Comparison of ENCODE assay signal across 14 cellular contexts in the genomic region with DNA sequence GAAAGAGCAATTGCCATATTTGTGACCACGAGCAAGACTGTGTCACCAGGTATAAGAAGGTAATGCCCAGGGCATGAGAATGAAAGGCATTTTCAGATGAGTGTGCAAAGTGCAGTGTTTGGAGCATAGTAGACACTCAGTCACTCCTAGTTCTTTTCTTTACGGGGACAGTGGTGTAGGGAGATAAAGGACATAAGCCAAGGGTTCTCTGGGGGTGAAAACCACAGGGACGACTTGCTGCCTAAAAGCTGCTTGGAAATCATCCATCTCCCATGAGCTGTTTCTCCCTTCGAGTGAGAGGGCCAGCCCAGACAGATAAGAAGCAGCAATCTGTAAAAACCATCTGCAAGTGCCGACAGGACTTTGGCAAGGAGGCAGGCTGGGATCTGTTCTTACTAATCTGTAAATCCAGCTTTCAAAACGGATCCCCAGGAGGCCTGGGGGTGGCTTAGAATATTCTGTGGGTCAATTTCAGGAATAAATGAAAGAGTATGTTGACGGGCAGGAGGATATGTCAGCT.
DNase-seq lines count a peak whose midpoint lies in the region; ATAC-seq, FAIRE-seq and TF ChIP-seq lines count a peak whose summit lies in the region.
"Had no signal": no experiment of that assay in that cellular context is flagged by ENCODE, and none has a peak within 500 bp of the region (broad histone marks: within the 10 kb centered on the region; RNA-seq: fewer than 3 reads in every experiment).

No MANE protein-coding gene starts in this region.

- ATAC-seq in SK-N-SH treated with all-trans-retinoic acid at 6 μM for 48 hours: peak; percentile 95
- ATAC-seq: HepG2 had no signal

- H3K27ac Mint-ChIP-seq in activated CD4-positive, alpha-beta T cell treated with anti-CD3 and anti-CD28 coated beads, Interleukin-2, amount 10 ng/mL, durations not matched to agents 7 days and 5 days: no peak overlapping the region
- H3K27ac Mint-ChIP-seq: activated T-helper 1 cell treated with anti-CD3 and anti-CD28 coated beads, Interleukin-12 subunit alpha, Interleukin-12 subunit beta, Interleukin-2, Interleukin-4 antibody, amounts not matched to agents 30 ng/mL and 10 ng/mL and 1 ng/mL, durations not matched to agents 14 hours and 24 hours and 36 hours; dendritic cell treated with granulocyte-macrophage colony-stimulating factor and Interleukin-4, amounts not matched to agents 40 ng/mL and 50 ng/mL, for 4 days had no signal

- peaks cover 5% of the 10 kb centered on the region for H3K9me3 Mint-ChIP-seq in activated CD4-positive, alpha-beta T cell treated with anti-CD3 and anti-CD28 coated beads, Interleukin-2, amount 10 ng/mL, durations not matched to agents 7 days and 5 days

- H3K36me3 Mint-ChIP-seq in activated CD4-positive, alpha-beta T cell treated with anti-CD3 and anti-CD28 coated beads, Interleukin-2, amount 10 ng/mL, durations not matched to agents 7 days and 5 days (ENCODE audit: low read depth): no peaks in the 10 kb centered on the region

- H3K4me1 Mint-ChIP-seq in activated CD4-positive, alpha-beta T cell treated with anti-CD3 and anti-CD28 coated beads, Interleukin-2, amount 10 ng/mL, durations not matched to agents 7 days and 5 days: no peaks in the 10 kb centered on the region

- POLR2A ChIA-PET in activated CD4-positive, alpha-beta T cell treated with anti-CD3 and anti-CD28 coated beads, Interleukin-2, amount 10 ng/mL, durations not matched to agents 7 days and 5 days (lab: Charles Lee): no interaction called here

- no peak for TF ChIP-seq POLR2A in GM12891 (IDR thresholded peaks at IDR 0.05; ENCODE audit: low read depth, low read length)

- no peak overlapping the region for H3K4me3 Mint-ChIP-seq in activated CD4-positive, alpha-beta T cell treated with anti-CD3 and anti-CD28 coated beads, Interleukin-2, amount 10 ng/mL, durations not matched to agents 7 days and 5 days
- H3K4me3 Mint-ChIP-seq: activated T-helper 1 cell treated with anti-CD3 and anti-CD28 coated beads, Interleukin-12 subunit alpha, Interleukin-12 subunit beta, Interleukin-2, Interleukin-4 antibody, amounts not matched to agents 30 ng/mL and 10 ng/mL and 1 ng/mL, durations not matched to agents 14 hours and 24 hours and 36 hours; dendritic cell treated with granulocyte-macrophage colony-stimulating factor and Interleukin-4, amounts not matched to agents 40 ng/mL and 50 ng/mL, for 4 days had no signal

- H3K27me3 Mint-ChIP-seq in activated CD4-positive, alpha-beta T cell treated with anti-CD3 and anti-CD28 coated beads, Interleukin-2, amount 10 ng/mL, durations not matched to agents 7 days and 5 days: peaks cover 7% of the 10 kb centered on the region

- DNase-seq in GM12891 (ENCODE audit: insufficient read length, low spot score) (no peak), fibroblast of pulmonary artery (ENCODE audit: low read depth) (peak; percentile 69), skeletal muscle cell (ENCODE audit: low read depth) (peak; percentile 44), cerebellar nuclear complex (lab: John Stamatoyannopoulos, UW) (no peak), occipital lobe (lab: John Stamatoyannopoulos, UW) (no peak), activated gamma-delta T cell treated with Interleukin-2 at 50 U/mL for 16 hours (no peak)
- DNase-seq in activated CD4-positive, alpha-beta T cell treated with anti-CD3 and anti-CD28 coated beads, Interleukin-2, amount 10 ng/mL, durations not matched to agents 7 days and 5 days: no peak
- DNase-seq: DMS79 treated with DMSO at 0.1 percent for 48 hours, NCI-H187 treated with DMSO at 0.1 percent for 48 hours, spleen had no signal

- peak; percentile 60 for FAIRE-seq in GM12891 (lab: Jason Lieb, UNC)
- FAIRE-seq: HepG2 had no signal

- CTCF ChIA-PET in activated CD4-positive, alpha-beta T cell treated with anti-CD3 and anti-CD28 coated beads, Interleukin-2, amount 10 ng/mL, durations not matched to agents 7 days and 5 days (lab: Charles Lee): interaction anchor here (0.6 to 1.1 kb wide), 2 partner anchors 11 to 104 kb away, joined by 3 read pairs; no protein-coding TSS in a partner anchor

- no peak for TF ChIP-seq CTCF in fibroblast of pulmonary artery (IDR thresholded peaks at IDR 0.05; ENCODE audit: low read length, missing control alignments)

- H3K4me3 ChIP-seq in fibroblast of pulmonary artery (replicated peaks; ENCODE audit: low read depth, low read length): no peak overlapping the region
- no peak overlapping the region for H3K4me3 ChIP-seq in skeletal muscle cell (ENCODE audit: low read depth, low read length)
- H3K4me3 ChIP-seq: spleen had no signal

TF ChIP-seq in GM12891, 5 proteins besides CTCF, POLR2A, EP300 and RAD21:
- TF ChIP-seq POLR2AphosphoS5 (IDR thresholded peaks at IDR 0.05; ENCODE audit: low read depth, low read length) (no peak), POU2F2 (IDR thresholded peaks at IDR 0.05; ENCODE audit: low read depth, low read length) (no peak), PAX5 (IDR thresholded peaks at IDR 0.05; ENCODE audit: insufficient read depth, low read length, severe bottlenecking) (no peak), SPI1 (IDR thresholded peaks at IDR 0.05; ENCODE audit: low read depth, low read length) (no peak), TAF1 (IDR thresholded peaks at IDR 0.05; ENCODE audit: low read depth, low read length) (no peak)

TF ChIP-seq in SK-N-SH treated with all-trans-retinoic acid at 6 μM for 48 hours, 23 proteins besides CTCF, POLR2A, EP300 and RAD21 (continues in another document):
- TF ChIP-seq PPARA (CRISPR knock-in tag; IDR thresholded peaks at IDR 0.05; ENCODE audit: borderline replicate concordance): no peak
- no peak for TF ChIP-seq ZFP30 (CRISPR knock-in tag; IDR thresholded peaks at IDR 0.05)
- TF ChIP-seq ZC3H10 (CRISPR knock-in tag; IDR thresholded peaks at IDR 0.05): no peak
- TF ChIP-seq ESRRG (CRISPR knock-in tag; IDR thresholded peaks at IDR 0.05): peak; percentile 21; the same call in 1 of the 2 replicates
- no peak for TF ChIP-seq ZNF565 (CRISPR knock-in tag; conservative IDR thresholded peaks at IDR 0.05; ENCODE audit: low read depth)
- TF ChIP-seq, protein P1, sequence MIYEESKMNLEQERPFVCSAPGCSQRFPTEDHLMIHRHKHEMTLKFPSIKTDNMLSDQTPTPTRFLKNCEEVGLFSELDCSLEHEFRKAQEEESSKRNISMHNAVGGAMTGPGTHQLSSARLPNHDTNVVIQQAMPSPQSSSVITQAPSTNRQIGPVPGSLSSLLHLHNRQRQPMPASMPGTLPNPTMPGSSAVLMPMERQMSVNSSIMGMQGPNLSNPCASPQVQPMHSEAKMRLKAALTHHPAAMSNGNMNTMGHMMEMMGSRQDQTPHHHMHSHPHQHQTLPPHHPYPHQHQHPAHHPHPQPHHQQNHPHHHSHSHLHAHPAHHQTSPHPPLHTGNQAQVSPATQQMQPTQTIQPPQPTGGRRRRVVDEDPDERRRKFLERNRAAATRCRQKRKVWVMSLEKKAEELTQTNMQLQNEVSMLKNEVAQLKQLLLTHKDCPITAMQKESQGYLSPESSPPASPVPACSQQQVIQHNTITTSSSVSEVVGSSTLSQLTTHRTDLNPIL (CRISPR knock-in tag; IDR thresholded peaks at IDR 0.05; ENCODE audit: low read depth): 0 out of 2 replicates have a peak, but pooled peaks have one; percentile 37
- TF ChIP-seq ZNF70 (CRISPR knock-in tag; IDR thresholded peaks at IDR 0.05): no peak
- no peak for TF ChIP-seq CSDC2 (CRISPR knock-in tag; IDR thresholded peaks at IDR 0.05)
- peak; percentile 68 for TF ChIP-seq TCF4 (CRISPR knock-in tag; IDR thresholded peaks at IDR 0.05; ENCODE audit: borderline replicate concordance)
- TF ChIP-seq SNAI2 (CRISPR knock-in tag; IDR thresholded peaks at IDR 0.05): no peak
- no peak for TF ChIP-seq ARNTL (CRISPR knock-in tag; IDR thresholded peaks at IDR 0.05; ENCODE audit: borderline replicate concordance, low read depth)
- no peak for TF ChIP-seq BACH2 (CRISPR knock-in tag; IDR thresholded peaks at IDR 0.05; ENCODE audit: borderline replicate concordance)
- no peak for TF ChIP-seq GLIS3 (CRISPR knock-in tag; IDR thresholded peaks at IDR 0.05)
- peak; percentile 88 for TF ChIP-seq ISL1 (CRISPR knock-in tag; IDR thresholded peaks at IDR 0.05)
- TF ChIP-seq, protein P2, sequence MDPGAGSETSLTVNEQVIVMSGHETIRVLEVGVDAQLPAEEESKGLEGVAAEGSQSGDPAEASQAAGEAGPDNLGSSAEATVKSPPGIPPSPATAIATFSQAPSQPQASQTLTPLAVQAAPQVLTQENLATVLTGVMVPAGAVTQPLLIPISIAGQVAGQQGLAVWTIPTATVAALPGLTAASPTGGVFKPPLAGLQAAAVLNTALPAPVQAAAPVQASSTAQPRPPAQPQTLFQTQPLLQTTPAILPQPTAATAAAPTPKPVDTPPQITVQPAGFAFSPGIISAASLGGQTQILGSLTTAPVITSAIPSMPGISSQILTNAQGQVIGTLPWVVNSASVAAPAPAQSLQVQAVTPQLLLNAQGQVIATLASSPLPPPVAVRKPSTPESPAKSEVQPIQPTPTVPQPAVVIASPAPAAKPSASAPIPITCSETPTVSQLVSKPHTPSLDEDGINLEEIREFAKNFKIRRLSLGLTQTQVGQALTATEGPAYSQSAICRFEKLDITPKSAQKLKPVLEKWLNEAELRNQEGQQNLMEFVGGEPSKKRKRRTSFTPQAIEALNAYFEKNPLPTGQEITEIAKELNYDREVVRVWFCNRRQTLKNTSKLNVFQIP (CRISPR knock-in tag; IDR thresholded peaks at IDR 0.05; ENCODE audit: borderline replicate concordance, low read depth): no peak
- no peak for TF ChIP-seq RARB (CRISPR knock-in tag; IDR thresholded peaks at IDR 0.05)

Comparison
In these comparisons a context has a peak if more than half of its experiments do, and no peak if none do; other contexts are left out.
1. DNase-seq: peak in fibroblast of pulmonary artery (single experiment) and skeletal muscle cell (single experiment); none in GM12891 (single experiment), cerebellar nuclear complex (0 of 2), occipital lobe (single experiment), activated CD4-positive, alpha-beta T cell treated with anti-CD3 and anti-CD28 coated beads, Interleukin-2, amount 10 ng/mL, durations not matched to agents 7 days and 5 days (single experiment) and activated gamma-delta T cell treated with Interleukin-2 at 50 U/mL for 16 hours (single experiment).